In the genomic region with DNA sequence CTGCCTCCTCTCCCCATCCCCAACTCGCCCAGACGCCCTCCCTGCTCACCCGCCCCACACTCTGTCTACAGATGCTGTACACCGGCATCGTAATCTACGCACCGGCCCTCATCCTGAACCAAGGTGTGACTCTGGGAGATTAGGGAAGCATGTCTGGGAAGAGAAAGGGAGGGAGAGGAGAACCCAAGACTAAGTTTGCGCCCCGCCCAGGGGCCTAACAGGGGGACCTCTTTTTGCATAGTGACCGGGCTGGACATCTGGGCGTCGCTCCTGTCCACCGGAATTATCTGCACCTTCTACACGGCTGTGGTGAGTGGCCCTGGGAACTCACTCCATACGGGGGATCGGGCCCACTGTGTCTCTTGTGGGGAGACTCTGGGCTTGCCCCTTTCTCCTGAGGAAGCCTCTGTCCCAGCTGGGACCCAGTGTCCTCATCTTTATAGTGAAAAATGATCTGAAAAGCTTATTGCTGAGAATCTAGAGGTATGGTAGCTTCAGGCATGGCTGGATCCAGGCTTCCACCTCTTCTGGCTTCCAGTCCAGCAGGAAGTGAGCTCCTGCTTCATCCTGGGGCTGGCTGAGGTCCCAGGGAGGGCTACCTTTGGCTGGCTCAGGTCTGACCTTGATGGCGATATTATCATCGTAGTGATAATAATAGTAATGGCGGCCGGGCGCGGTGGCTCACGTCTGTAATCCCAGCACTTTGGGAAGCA, we compare ENCODE assay signal across 12 cellular contexts. TPM values are rescaled to one million over a fixed set of nuclear protein-coding genes. Genes with fewer than 3 reads are reported as not detected.
DNase-seq lines count a peak whose midpoint lies in the region; ATAC-seq and TF ChIP-seq lines count a peak whose summit lies in the region.
"Had no signal": no experiment of that assay in that cellular context is flagged by ENCODE, and none has a peak within 500 bp of the region (broad histone marks: within the 10 kb centered on the region; RNA-seq: fewer than 3 reads in every experiment).

No MANE protein-coding gene starts in this region.

- H3F3A ChIP-seq in GM23338 (replicated peaks; ENCODE audit: low read depth), result 0 out of 2 replicates have a peak, but pooled peaks cover 2% of the 10 kb centered on the region

- H3K4me3 Mint-ChIP-seq in GM23338, result peak overlapping the region; percentile 71
- H3K4me3 Mint-ChIP-seq in activated T-helper 2 cell treated with anti-CD3 and anti-CD28 coated beads, Interferon-gamma antibody, Interleukin-2, Interleukin-4, amounts not matched to agents 10 μg/mL and 5 μg/mL and 100 μg/mL, durations not matched to agents 14 hours and 24 hours and 36 hours (ENCODE audit: low read depth), result peak overlapping the region; percentile 45
- peak overlapping the region; percentile 45 to 82 (median 72) for H3K4me3 Mint-ChIP-seq in naive B cell

- peak overlapping the region; percentile 99 for H2AFZ ChIP-seq in GM23338

- H3K79me2 ChIP-seq in GM23338 (replicated peaks; ENCODE audit: insufficient read depth), result no peaks in the 10 kb centered on the region

- ATAC-seq in GM23338, result no peak
- no peak for ATAC-seq in naive B cell (ENCODE audit: low read depth in 2 of 2)
- no peak for ATAC-seq in HG03139 (IDR thresholded peaks at IDR 0.05; ENCODE audit: unreplicated experiment)

- H3K27ac Mint-ChIP-seq in GM23338, result no peak overlapping the region
- H3K27ac Mint-ChIP-seq in activated T-helper 2 cell treated with anti-CD3 and anti-CD28 coated beads, Interferon-gamma antibody, Interleukin-2, Interleukin-4, amounts not matched to agents 10 μg/mL and 5 μg/mL and 100 μg/mL, durations not matched to agents 14 hours and 24 hours and 36 hours, result no peak overlapping the region
- H3K27ac Mint-ChIP-seq in naive B cell, result peak overlapping the region in 3 of 6 donors; percentile 34 to 92 (median 76)

- no peak overlapping the region for H3K27ac ChIP-seq in GM23338 (ENCODE audit: low read depth)
- H3K27ac ChIP-seq: 22Rv1, left ventricle myocardium inferior had no signal

- H3K27me3 Mint-ChIP-seq in GM23338 (ENCODE audit: insufficient read depth, low read depth, poor library complexity) (peaks cover 24% of the 10 kb centered on the region), naive B cell (peaks cover 0 to 22% (median 7%) of the 10 kb centered on the region in 3 donors)
- H3K27me3 Mint-ChIP-seq in activated T-helper 2 cell treated with anti-CD3 and anti-CD28 coated beads, Interferon-gamma antibody, Interleukin-2, Interleukin-4, amounts not matched to agents 10 μg/mL and 5 μg/mL and 100 μg/mL, durations not matched to agents 14 hours and 24 hours and 36 hours (ENCODE audit: low read depth), result peaks cover 2% of the 10 kb centered on the region

- H3K36me3 Mint-ChIP-seq in GM23338 (ENCODE audit: low read depth), result no peaks in the 10 kb centered on the region
- H3K36me3 Mint-ChIP-seq in activated T-helper 2 cell treated with anti-CD3 and anti-CD28 coated beads, Interferon-gamma antibody, Interleukin-2, Interleukin-4, amounts not matched to agents 10 μg/mL and 5 μg/mL and 100 μg/mL, durations not matched to agents 14 hours and 24 hours and 36 hours (ENCODE audit: low read depth), result no peaks in the 10 kb centered on the region
- H3K36me3 Mint-ChIP-seq in naive B cell, result no peaks in the 10 kb centered on the region

- H4K20me1 ChIP-seq in GM23338 (replicated peaks; ENCODE audit: insufficient read depth), result no peaks in the 10 kb centered on the region

- TF ChIP-seq CTCF in GM23338 (conservative IDR thresholded peaks at IDR 0.05; ENCODE audit: low read depth in 2 of 2), result no peak

- H3K9me3 Mint-ChIP-seq in GM23338 (no peaks in the 10 kb centered on the region), naive B cell (no peaks in the 10 kb centered on the region)
- H3K9me3 Mint-ChIP-seq in activated T-helper 2 cell treated with anti-CD3 and anti-CD28 coated beads, Interferon-gamma antibody, Interleukin-2, Interleukin-4, amounts not matched to agents 10 μg/mL and 5 μg/mL and 100 μg/mL, durations not matched to agents 14 hours and 24 hours and 36 hours, result no peaks in the 10 kb centered on the region

- intact Hi-C loops in activated T-helper 2 cell treated with anti-CD3 and anti-CD28 coated beads, Interferon-gamma antibody, Interleukin-2, Interleukin-4, amounts not matched to agents 10 μg/mL and 5 μg/mL and 100 μg/mL, durations not matched to agents 14 hours and 24 hours and 36 hours (cut with micrococcal nuclease), result loop anchor here (1.0 to 5.0 kb wide), 2 partner anchors 15 to 123 kb away; a partner anchor contains a TSS

- peak overlapping the region; percentile 75 for H3K4me3 ChIP-seq in GM23338
- H3K4me3 ChIP-seq: left ventricle myocardium inferior had no signal

- H3K4me2 ChIP-seq in GM23338, result peak overlapping the region; percentile 89

- no peaks in the 10 kb centered on the region for H3K9me2 ChIP-seq in GM23338 (ENCODE audit: insufficient read depth)

- DNase-seq in NCI-H146 treated with DMSO at 0.1 percent for 48 hours (lab: John Stamatoyannopoulos, UW; ENCODE audit: unreplicated experiment), result peak; percentile 49
- DNase-seq in NCI-H146 (lab: John Stamatoyannopoulos, UW), result no peak
- DNase-seq in GM23338 (ENCODE audit: low spot score), result no peak
- DNase-seq in activated T-helper 2 cell treated with anti-CD3 and anti-CD28 coated beads, Interferon-gamma antibody, Interleukin-2, Interleukin-4, amounts not matched to agents 10 μg/mL and 5 μg/mL and 100 μg/mL, durations not matched to agents 14 hours and 24 hours and 36 hours (ENCODE audit: low spot score), result no peak
- no peak for DNase-seq in naive B cell
- no peak for DNase-seq in C1 segment of cervical spinal cord (lab: John Stamatoyannopoulos, UW)
- DNase-seq in OCI-M1 (lab: John Stamatoyannopoulos, UW), result no peak
- DNase-seq: left ventricle myocardium inferior had no signal

- 0 out of 2 replicates have a peak, but pooled peaks cover 3% of the 10 kb centered on the region for H3K4me1 ChIP-seq in GM23338 (ENCODE audit: insufficient read depth)

- no peaks in the 10 kb centered on the region; the same call in 1 of the 3 replicates for H3K4me1 Mint-ChIP-seq in GM23338
- H3K4me1 Mint-ChIP-seq in activated T-helper 2 cell treated with anti-CD3 and anti-CD28 coated beads, Interferon-gamma antibody, Interleukin-2, Interleukin-4, amounts not matched to agents 10 μg/mL and 5 μg/mL and 100 μg/mL, durations not matched to agents 14 hours and 24 hours and 36 hours (ENCODE audit: low read depth), result peaks cover 2% of the 10 kb centered on the region
- H3K4me1 Mint-ChIP-seq in naive B cell, result peaks cover 10 to 28% (median 25%) of the 10 kb centered on the region in 3 donors

- peaks cover 39% of the 10 kb centered on the region for H3K27me3 ChIP-seq in GM23338 (ENCODE audit: insufficient read depth)

- H3K36me3 ChIP-seq in GM23338 (ENCODE audit: insufficient read depth), result no peaks in the 10 kb centered on the region
- H3K36me3 ChIP-seq: left ventricle myocardium inferior, Peyer's patch had no signal

TF ChIP-seq in GM23338, 12 proteins besides CTCF, POLR2A, EP300 and RAD21 (continues in another document):
- TF ChIP-seq POLR2AphosphoS5 (IDR thresholded peaks at IDR 0.05; ENCODE audit: low read depth), result peak; percentile 30; the same call in 1 of the 2 replicates
- TF ChIP-seq EZH2phosphoT487 (IDR thresholded peaks at IDR 0.05; ENCODE audit: unreplicated experiment), result no peak

RNA-seq across cellular contexts. Expression of a gene that starts 2.8 kb away (rescaled TPM):
- total RNA-seq in GM23338 (2014; rRNA removed; shearing (Covaris generic)), result 2.1 and 2.6 TPM in 2 replicates
- polyA plus RNA-seq in GM23338 (2016; fragmentation: Nextera tagmentation; extraction: Ambion mirVana) (1.0 and 1.7 TPM in 2 replicates), naive B cell (ENCODE audit: low read depth in 6 of 6) (under 1 TPM in 5 of 6 donors, not detected in 1; 0.07 to 0.80 (median 0.19) TPM)
- 0.69 and 0.75 TPM in 2 replicates for total RNA-seq in activated T-helper 2 cell treated with anti-CD3 and anti-CD28 coated beads, Interferon-gamma antibody, Interleukin-2, Interleukin-4, amounts not matched to agents 10 μg/mL and 5 μg/mL and 100 μg/mL, durations not matched to agents 14 hours and 24 hours and 36 hours
- total RNA-seq: epithelial cell of proximal tubule, left ventricle myocardium inferior, Peyer's patch had no signal

RNA-seq across cellular contexts. Expression of a gene that starts 14.9 kb away (rescaled TPM):
- 1,233 and 1,314 TPM in 2 replicates for total RNA-seq in GM23338 (2014; rRNA removed; shearing (Covaris generic))
- polyA plus RNA-seq in GM23338 (2016; fragmentation: Nextera tagmentation; extraction: Ambion mirVana) (2,829 and 2,918 TPM in 2 replicates), naive B cell (ENCODE audit: low read depth in 6 of 6) (1,000 to 10,000 TPM; 4,544 to 6,141 (median 5,279) TPM)
- 2,784 and 2,842 TPM in 2 replicates for total RNA-seq in activated T-helper 2 cell treated with anti-CD3 and anti-CD28 coated beads, Interferon-gamma antibody, Interleukin-2, Interleukin-4, amounts not matched to agents 10 μg/mL and 5 μg/mL and 100 μg/mL, durations not matched to agents 14 hours and 24 hours and 36 hours

RNA-seq across cellular contexts. Expression of a gene that starts 26.8 kb away (rescaled TPM):
- total RNA-seq in GM23338 (2014; rRNA removed; shearing (Covaris generic)), result 4.2 and 5.4 TPM in 2 replicates
- 2.8 and 2.9 TPM in 2 replicates for polyA plus RNA-seq in GM23338 (2016; fragmentation: Nextera tagmentation; extraction: Ambion mirVana)
- 212 and 221 TPM in 2 replicates for total RNA-seq in activated T-helper 2 cell treated with anti-CD3 and anti-CD28 coated beads, Interferon-gamma antibody, Interleukin-2, Interleukin-4, amounts not matched to agents 10 μg/mL and 5 μg/mL and 100 μg/mL, durations not matched to agents 14 hours and 24 hours and 36 hours
- 10 to 100 TPM; 38.5 to 68.7 (median 56.0) TPM for polyA plus RNA-seq in naive B cell (ENCODE audit: low read depth in 6 of 6)

RNA-seq across cellular contexts. Expression of a gene that starts 53.3 kb away (rescaled TPM):
- not detected in 2 replicates for total RNA-seq in GM23338 (2014; rRNA removed; shearing (Covaris generic))
- polyA plus RNA-seq in GM23338 (2016; fragmentation: Nextera tagmentation; extraction: Ambion mirVana), result 0.76 and 1.5 TPM in 2 replicates
- total RNA-seq in activated T-helper 2 cell treated with anti-CD3 and anti-CD28 coated beads, Interferon-gamma antibody, Interleukin-2, Interleukin-4, amounts not matched to agents 10 μg/mL and 5 μg/mL and 100 μg/mL, durations not matched to agents 14 hours and 24 hours and 36 hours, result 6.2 and 6.9 TPM in 2 replicates
- polyA plus RNA-seq in naive B cell (ENCODE audit: low read depth in 6 of 6), result 1 to 10 TPM in 2 of 6 donors, under 1 TPM in 3, not detected in 1; 0.49 to 1.8 (median 0.89) TPM
- total RNA-seq: epithelial cell of proximal tubule, left ventricle myocardium inferior, Peyer's patch had no signal

RNA-seq across cellular contexts. Expression of a gene that starts 58.2 kb away (rescaled TPM):
- 55.0 and 56.0 TPM in 2 replicates for total RNA-seq in GM23338 (2014; rRNA removed; shearing (Covaris generic))
- polyA plus RNA-seq in GM23338 (2016; fragmentation: Nextera tagmentation; extraction: Ambion mirVana), result 182 and 194 TPM in 2 replicates
- 116 and 123 TPM in 2 replicates for total RNA-seq in activated T-helper 2 cell treated with anti-CD3 and anti-CD28 coated beads, Interferon-gamma antibody, Interleukin-2, Interleukin-4, amounts not matched to agents 10 μg/mL and 5 μg/mL and 100 μg/mL, durations not matched to agents 14 hours and 24 hours and 36 hours
- polyA plus RNA-seq in naive B cell (ENCODE audit: low read depth in 6 of 6), result 10 to 100 TPM; 29.7 to 47.4 (median 32.6) TPM

Comparison
In these comparisons a context has a peak if more than half of its experiments do, and no peak if none do; other contexts are left out.
1. RNA of a gene that starts 26.8 kb away (total RNA-seq): 212 to 221 TPM in activated T-helper 2 cell treated with anti-CD3 and anti-CD28 coated beads, Interferon-gamma antibody, Interleukin-2, Interleukin-4, amounts not matched to agents 10 μg/mL and 5 μg/mL and 100 μg/mL, durations not matched to agents 14 hours and 24 hours and 36 hours; 4.2 to 5.4 TPM in GM23338; every median in the first group is over 10 times any median in the second.
2. Peak in every context shown above with its lines, with median percentiles within 50 percentile points of each other: H3K4me3 Mint-ChIP-seq.